In genomic region chrX:103789004-103789403, GRCh38 we compare ENCODE assay signal across 17 cellular contexts. TPM values are rescaled to one million over a fixed set of nuclear protein-coding genes. Genes with fewer than 3 reads are reported as not detected.
DNase-seq lines count a peak whose midpoint lies in the region; ATAC-seq lines count a peak whose summit lies in the region.
"Had no signal": no experiment of that assay in that cellular context is flagged by ENCODE, and none has a peak within 500 bp of the region (broad histone marks: within the 10 kb centered on the region; RNA-seq: fewer than 3 reads in every experiment).

No MANE protein-coding gene starts in this region.

- POLR2A ChIA-PET in naive thymus-derived CD4-positive, alpha-beta T cell (lab: Charles Lee): no interaction called here

- no peaks in the 10 kb centered on the region for H3K4me1 Mint-ChIP-seq in naive thymus-derived CD4-positive, alpha-beta T cell
- H3K4me1 Mint-ChIP-seq: activated naive CD4-positive, alpha-beta T cell treated with anti-CD3 and anti-CD28 coated beads, Interleukin-2, amount 10 ng/mL, durations not matched to agents 7 days and 5 days had no signal

- H3K36me3 ChIP-seq in naive thymus-derived CD4-positive, alpha-beta T cell (ENCODE audit: control insufficient read depth in 2 of 3, insufficient read depth in 3 of 3, low read length in 3 of 3): no peaks in the 10 kb centered on the region
- H3K36me3 ChIP-seq: prostate gland, stomach had no signal

- H3K4me3 Mint-ChIP-seq in naive thymus-derived CD4-positive, alpha-beta T cell: no peak overlapping the region
- H3K4me3 Mint-ChIP-seq: activated CD8-positive, alpha-beta T cell treated with anti-CD3 and anti-CD28 coated beads for 36 hours; activated naive CD4-positive, alpha-beta T cell treated with anti-CD3 and anti-CD28 coated beads, Interleukin-2, amount 10 ng/mL, durations not matched to agents 7 days and 5 days had no signal

- H3K4me1 ChIP-seq in naive thymus-derived CD4-positive, alpha-beta T cell (ENCODE audit: control insufficient read depth in 2 of 2, insufficient read depth in 2 of 2, low read length in 2 of 2): no peaks in the 10 kb centered on the region
- H3K4me1 ChIP-seq: prostate gland, stomach had no signal

- H3K9me3 ChIP-seq in naive thymus-derived CD4-positive, alpha-beta T cell (ENCODE audit: control insufficient read depth in 2 of 3, low read length in 3 of 3): no peaks in the 10 kb centered on the region
- H3K9me3 ChIP-seq: prostate gland, stomach had no signal

- CTCF ChIA-PET in naive thymus-derived CD4-positive, alpha-beta T cell (lab: Charles Lee): no interaction called here

- H3K27ac ChIP-seq in naive thymus-derived CD4-positive, alpha-beta T cell (ENCODE audit: low read depth, low read length): no peak overlapping the region
- H3K27ac ChIP-seq: prostate gland, stomach had no signal

- no peaks in the 10 kb centered on the region for H3K9me3 Mint-ChIP-seq in naive thymus-derived CD4-positive, alpha-beta T cell
- H3K9me3 Mint-ChIP-seq: activated CD8-positive, alpha-beta T cell treated with anti-CD3 and anti-CD28 coated beads for 36 hours; activated naive CD4-positive, alpha-beta T cell treated with anti-CD3 and anti-CD28 coated beads, Interleukin-2, amount 10 ng/mL, durations not matched to agents 7 days and 5 days had no signal

- DNase-seq in naive thymus-derived CD4-positive, alpha-beta T cell: no peak
- no peak for DNase-seq in DMS53 (lab: John Stamatoyannopoulos, UW)
- no peak for DNase-seq in activated T-cell treated with anti-CD3 and anti-CD28 coated beads, Interleukin-2, amount 50 U/mL, for 48 hours
- no peak for DNase-seq in stimulated activated CD4-positive, alpha-beta T cell treated with anti-CD3 and anti-CD28 coated beads, Interleukin-12 subunit alpha, Interleukin-12 subunit beta, amount 100 ng/mL, for 4 hours
- DNase-seq: activated CD8-positive, alpha-beta T cell treated with anti-CD3 and anti-CD28 coated beads for 36 hours; activated naive CD4-positive, alpha-beta T cell treated with anti-CD3 and anti-CD28 coated beads, Interleukin-2, amount 10 ng/mL, durations not matched to agents 7 days and 5 days; erythroblast; midbrain; NK-92 treated with Interleukin-12 subunit alpha and Interleukin-12 subunit beta, amount 100 ng/mL, for 24 hours; stimulated activated CD4-positive, alpha-beta T cell treated with anti-CD3 and anti-CD28 coated beads, Interleukin-4, amount 100 ng/mL, for 24 hours; stomach; T-helper 2 cell had no signal

- intact Hi-C loops in naive thymus-derived CD4-positive, alpha-beta T cell (cut with micrococcal nuclease): no loop called here

- no peak overlapping the region for H3K4me3 ChIP-seq in naive thymus-derived CD4-positive, alpha-beta T cell (ENCODE audit: low read length)
- H3K4me3 ChIP-seq: prostate gland, stomach had no signal

- H3K36me3 Mint-ChIP-seq in naive thymus-derived CD4-positive, alpha-beta T cell: no peaks in the 10 kb centered on the region
- H3K36me3 Mint-ChIP-seq: activated naive CD4-positive, alpha-beta T cell treated with anti-CD3 and anti-CD28 coated beads, Interleukin-2, amount 10 ng/mL, durations not matched to agents 7 days and 5 days had no signal

- no peaks in the 10 kb centered on the region for H3K27me3 ChIP-seq in naive thymus-derived CD4-positive, alpha-beta T cell (ENCODE audit: control insufficient read depth in 2 of 2, insufficient read depth in 2 of 2, low read length in 2 of 2)

- ATAC-seq in GM19324 (IDR thresholded peaks at IDR 0.05; ENCODE audit: low FRiP score, unreplicated experiment): peak; percentile 81
- peak; percentile 78 for ATAC-seq in HG02642 (IDR thresholded peaks at IDR 0.05; ENCODE audit: poor library complexity, unreplicated experiment)
- peak; percentile 78 for ATAC-seq in HG03520 (IDR thresholded peaks at IDR 0.05; ENCODE audit: unreplicated experiment)
- peak; percentile 22 for ATAC-seq in naive thymus-derived CD4-positive, alpha-beta T cell
- ATAC-seq in GM19397 (IDR thresholded peaks at IDR 0.05; ENCODE audit: unreplicated experiment): no peak
- ATAC-seq: activated CD8-positive, alpha-beta T cell treated with anti-CD3 and anti-CD28 coated beads for 36 hours had no signal

- peaks cover 0 to 7% (median 0%) of the 10 kb centered on the region in 5 donors for H3K27me3 Mint-ChIP-seq in naive thymus-derived CD4-positive, alpha-beta T cell
- H3K27me3 Mint-ChIP-seq: activated naive CD4-positive, alpha-beta T cell treated with anti-CD3 and anti-CD28 coated beads, Interleukin-2, amount 10 ng/mL, durations not matched to agents 7 days and 5 days had no signal

- no peak overlapping the region for H3K27ac Mint-ChIP-seq in naive thymus-derived CD4-positive, alpha-beta T cell
- H3K27ac Mint-ChIP-seq: activated CD8-positive, alpha-beta T cell treated with anti-CD3 and anti-CD28 coated beads for 36 hours; activated naive CD4-positive, alpha-beta T cell treated with anti-CD3 and anti-CD28 coated beads, Interleukin-2, amount 10 ng/mL, durations not matched to agents 7 days and 5 days had no signal

RNA-seq across cellular contexts. Expression of gene PLP1, which starts 12.4 kb away (rescaled TPM):
- not detected for total RNA-seq in naive thymus-derived CD4-positive, alpha-beta T cell
- not detected for polyA plus RNA-seq in naive thymus-derived CD4-positive, alpha-beta T cell
- total RNA-seq: activated CD8-positive, alpha-beta T cell treated with anti-CD3 and anti-CD28 coated beads for 36 hours had no signal

RNA-seq across cellular contexts. Expression of gene RAB9B, which starts 43.1 kb away (rescaled TPM):
- under 1 TPM; 0.40 to 0.86 (median 0.51) TPM for total RNA-seq in naive thymus-derived CD4-positive, alpha-beta T cell
- polyA plus RNA-seq in naive thymus-derived CD4-positive, alpha-beta T cell: under 1 TPM; 0.10 to 0.59 TPM
